ENCODE assay signal across 25 cellular contexts in the genomic region with DNA sequence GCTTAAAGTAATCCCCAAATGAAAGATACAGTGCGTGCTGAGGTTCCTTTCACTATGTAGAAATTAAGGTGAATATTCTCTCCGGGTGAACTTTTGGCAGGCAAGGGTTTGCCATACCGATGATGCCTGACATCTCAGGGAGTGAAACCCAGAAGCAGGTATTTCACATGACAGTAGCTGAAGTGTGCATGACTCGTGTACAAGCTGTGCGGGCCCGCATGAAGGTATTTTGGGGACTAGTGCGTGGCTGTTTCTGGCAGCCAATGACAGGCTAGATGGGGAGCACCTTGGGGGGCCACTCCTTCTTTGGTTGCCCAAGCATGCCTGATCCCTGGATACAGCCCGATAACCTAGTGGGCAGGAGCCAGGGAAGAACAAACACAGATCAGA.
"Had no signal": no experiment of that assay in that cellular context is flagged by ENCODE, and none has a peak within 500 bp of the region (broad histone marks: within the 10 kb centered on the region; RNA-seq: fewer than 3 reads in every experiment).

No MANE protein-coding gene starts in this region.

- H3K27me3 ChIP-seq: heart left ventricle, neural progenitor cell, neutrophil, right atrium auricular region, right lobe of liver, stomach, testis, tibial artery, vagina had no signal

- H3K27ac ChIP-seq: heart left ventricle, left ventricle myocardium inferior, neural progenitor cell, neutrophil, parathyroid adenoma, right atrium auricular region, right lobe of liver, stomach, testis, tibial artery, vagina had no signal

- H3K36me3 ChIP-seq: heart left ventricle, left ventricle myocardium inferior, neural progenitor cell, neutrophil, right atrium auricular region, right lobe of liver, stomach, tibial artery, vagina had no signal

- H3K27ac Mint-ChIP-seq: immature natural killer cell; naive thymus-derived CD8-positive, alpha-beta T cell; neural progenitor cell; stimulated activated naive B cell treated with anti-CD40 and anti-IgM and Interleukin-4, amounts not matched to agents 10 μg/mL and 1 μg/mL and 100 μg/mL, for 72 hours; type B pancreatic cell had no signal

- H3K4me3 Mint-ChIP-seq: immature natural killer cell; naive thymus-derived CD8-positive, alpha-beta T cell; nephron; neural progenitor cell; stimulated activated naive B cell treated with anti-CD40 and anti-IgM and Interleukin-4, amounts not matched to agents 10 μg/mL and 1 μg/mL and 100 μg/mL, for 72 hours; type B pancreatic cell had no signal

- H3K9me3 Mint-ChIP-seq: naive thymus-derived CD8-positive, alpha-beta T cell; neural progenitor cell; stimulated activated naive B cell treated with anti-CD40 and anti-IgM and Interleukin-4, amounts not matched to agents 10 μg/mL and 1 μg/mL and 100 μg/mL, for 72 hours; type B pancreatic cell had no signal

- ATAC-seq: heart left ventricle; naive thymus-derived CD8-positive, alpha-beta T cell; right lobe of liver; stimulated activated naive B cell treated with anti-CD40 and anti-IgM and Interleukin-4, amounts not matched to agents 10 μg/mL and 1 μg/mL and 100 μg/mL, for 72 hours; stimulated activated naive CD8-positive, alpha-beta T cell treated with anti-CD3 and anti-CD28 coated beads, Interleukin-15, Interleukin-2, amounts not matched to agents 100 U/mL and 50 U/mL, for 24 hours had no signal

- H3K27me3 Mint-ChIP-seq: naive thymus-derived CD8-positive, alpha-beta T cell; stimulated activated naive B cell treated with anti-CD40 and anti-IgM and Interleukin-4, amounts not matched to agents 10 μg/mL and 1 μg/mL and 100 μg/mL, for 72 hours had no signal

- H3K36me3 Mint-ChIP-seq: immature natural killer cell, neural progenitor cell had no signal

- DNase-seq: heart left ventricle; hypothalamus; immature natural killer cell; kidney; left ventricle myocardium inferior; naive thymus-derived CD8-positive, alpha-beta T cell; occipital lobe; right lobe of liver; stimulated activated CD4-positive, alpha-beta T cell treated with anti-CD3 and anti-CD28 coated beads, Interleukin-12 subunit alpha, Interleukin-12 subunit beta, amount 100 ng/mL, for 4 hours; stimulated activated CD4-positive, alpha-beta T cell treated with anti-CD3 and anti-CD28 coated beads, Interleukin-15, amount 100 ng/mL, for 24 hours; stimulated activated CD4-positive, alpha-beta T cell treated with anti-CD3 and anti-CD28 coated beads, Interleukin-2, amount 100 ng/mL, for 24 hours; stimulated activated CD4-positive, alpha-beta T cell treated with anti-CD3 and anti-CD28 coated beads, Interleukin-4, amount 100 ng/mL, for 1 hour; stimulated activated naive B cell treated with anti-CD40 and anti-IgM and Interleukin-4, amounts not matched to agents 10 μg/mL and 1 μg/mL and 100 μg/mL, for 72 hours; stimulated activated naive CD8-positive, alpha-beta T cell treated with anti-CD3 and anti-CD28 coated beads, Interleukin-15, Interleukin-2, amounts not matched to agents 100 U/mL and 50 U/mL, for 24 hours; stomach; testis; tibial artery had no signal

- H3K9me3 ChIP-seq: heart left ventricle, left ventricle myocardium inferior, neutrophil, right atrium auricular region, right lobe of liver, stomach, testis, tibial artery, vagina had no signal

- H3K4me1 ChIP-seq: heart left ventricle, left ventricle myocardium inferior, neural progenitor cell, parathyroid adenoma, right atrium auricular region, right lobe of liver, stomach, testis, tibial artery, vagina had no signal

- H3K4me3 ChIP-seq: heart left ventricle, left ventricle myocardium inferior, lung, neural progenitor cell, right atrium auricular region, right lobe of liver, stomach, testis, tibial artery, vagina had no signal
